1 cellular context compared by ENCODE assay signal in genomic region chr2:13114391-13114790, GRCh38.
TF ChIP-seq lines count a peak whose summit lies in the region.

No MANE protein-coding gene starts in this region.

TF ChIP-seq in H1, 55 proteins besides CTCF, POLR2A, EP300 and RAD21:
- TF ChIP-seq BACH1 (IDR thresholded peaks at IDR 0.05; ENCODE audit: low read length) (no peak), KDM1A (IDR thresholded peaks at IDR 0.05; ENCODE audit: borderline replicate concordance, low read length) (no peak), CREB1 (IDR thresholded peaks at IDR 0.05) (no peak), SUZ12 (IDR thresholded peaks at IDR 0.05; ENCODE audit: low read length) (no peak), POLR2AphosphoS5 (IDR thresholded peaks at IDR 0.05; ENCODE audit: low read depth, low read length) (no peak), CHD1 (IDR thresholded peaks at IDR 0.05; ENCODE audit: low read depth, low read length) (no peak), TAF7 (optimal IDR thresholded peaks at IDR 0.05; ENCODE audit: borderline replicate concordance, low read depth, low read length) (no peak), CHD7 (IDR thresholded peaks at IDR 0.05; ENCODE audit: insufficient replicate concordance, low read length) (no peak), MAX (IDR thresholded peaks at IDR 0.05) (no peak), JUND (IDR thresholded peaks at IDR 0.05; ENCODE audit: low read length) (no peak), SIX5 (IDR thresholded peaks at IDR 0.05; ENCODE audit: low read depth, low read length) (no peak), EZH2 (IDR thresholded peaks at IDR 0.05; ENCODE audit: low read depth, low read length, severe bottlenecking) (no peak), SP1 (IDR thresholded peaks at IDR 0.05; ENCODE audit: low read depth, low read length) (no peak), ZNF274 (IDR thresholded peaks at IDR 0.05; ENCODE audit: borderline replicate concordance, extremely low read depth, low read length) (no peak), ATF3 (IDR thresholded peaks at IDR 0.05; ENCODE audit: insufficient read depth, low read depth, low read length) (no peak), GABPA (IDR thresholded peaks at IDR 0.05; ENCODE audit: borderline replicate concordance, insufficient read depth, low read length) (no peak), RFX5 (IDR thresholded peaks at IDR 0.05; ENCODE audit: borderline replicate concordance, low read depth, low read length) (no peak), TEAD4 (IDR thresholded peaks at IDR 0.05; ENCODE audit: low read depth, low read length) (no peak), PHF8 (conservative IDR thresholded peaks at IDR 0.05; ENCODE audit: low read depth, low read length) (no peak), CTBP2 (IDR thresholded peaks at IDR 0.05; ENCODE audit: borderline replicate concordance, insufficient read depth, insufficient read length, low read length) (no peak)
TF ChIP-seq in H1: peak in this region for 0.
